In the genomic region with DNA sequence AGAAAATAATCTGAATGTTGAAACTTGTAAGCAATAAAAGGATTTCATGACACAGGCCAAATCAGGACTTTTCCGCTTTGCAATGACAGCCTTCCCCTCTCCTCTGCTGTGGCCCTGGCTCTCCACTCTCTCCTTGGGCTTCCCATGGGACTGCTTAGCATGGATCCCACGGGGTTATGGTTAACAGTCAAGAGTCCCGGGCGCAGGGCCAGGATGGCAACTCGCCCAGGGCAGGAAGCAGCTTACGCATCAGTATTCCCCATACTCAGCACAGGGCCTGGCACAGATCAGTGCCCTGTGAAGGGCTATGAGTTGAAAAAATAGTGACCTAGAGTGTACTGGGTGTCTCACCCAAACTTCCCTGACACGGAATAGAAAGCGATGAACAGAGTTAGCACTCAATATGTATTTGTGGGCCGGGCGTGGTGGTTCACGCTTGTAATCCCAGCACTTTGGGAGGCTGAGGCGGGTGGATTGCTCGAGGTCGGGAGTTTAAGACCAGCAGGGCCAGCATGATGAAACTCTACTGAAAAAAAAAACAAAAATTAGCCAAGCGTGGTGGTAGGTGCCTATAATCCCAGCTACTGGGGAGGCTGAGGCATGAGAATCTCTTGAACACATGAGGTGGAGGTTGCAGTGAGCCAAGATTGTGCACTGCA, we compare ENCODE assay signal across 9 cellular contexts. TPM values are rescaled to one million over a fixed set of nuclear protein-coding genes. Genes with fewer than 3 reads are reported as not detected.
DNase-seq lines count a peak whose midpoint lies in the region; ATAC-seq and TF ChIP-seq lines count a peak whose summit lies in the region.
"Had no signal": no experiment of that assay in that cellular context is flagged by ENCODE, and none has a peak within 500 bp of the region (broad histone marks: within the 10 kb centered on the region; RNA-seq: fewer than 3 reads in every experiment).

No MANE protein-coding gene starts in this region.

- ATAC-seq in HG03469 (IDR thresholded peaks at IDR 0.05; ENCODE audit: unreplicated experiment), result no peak

- H3K36me3 Mint-ChIP-seq in endothelial cell (ENCODE audit: low read depth, unreplicated experiment), result no peaks in the 10 kb centered on the region

- peak; percentile 99 for DNase-seq in Daoy (ENCODE audit: low read depth)
- DNase-seq in NCI-H524 treated with DMSO at 0.1 percent for 48 hours (lab: John Stamatoyannopoulos, UW), result peak; percentile 48
- peak; percentile 100 for DNase-seq in fibroblast of gingiva (ENCODE audit: low read depth)
- peak; percentile 77 for DNase-seq in pulmonary artery endothelial cell (ENCODE audit: low read depth, low spot score)
- no peak for DNase-seq in stimulated activated naive CD4-positive, alpha-beta T cell treated with Interleukin-2 at 50 U/mL for 16 hours (lab: John Stamatoyannopoulos, UW)
- DNase-seq in endothelial cell (ENCODE audit: low spot score), result no peak
- DNase-seq in activated effector memory CD4-positive, alpha-beta T cell treated with anti-CD3 and anti-CD28 coated beads, Interleukin-2, amount 50 U/mL, for 16 hours, result no peak

- H3K27me3 Mint-ChIP-seq in endothelial cell (ENCODE audit: unreplicated experiment), result peaks cover 2% of the 10 kb centered on the region

- no peak for TF ChIP-seq CTCF in endothelial cell (IDR thresholded peaks at IDR 0.05; ENCODE audit: unreplicated experiment)

- H3K9me3 Mint-ChIP-seq in endothelial cell (ENCODE audit: unreplicated experiment), result no peaks in the 10 kb centered on the region
- H3K9me3 Mint-ChIP-seq: stimulated activated naive CD8-positive, alpha-beta T cell treated with anti-CD3 and anti-CD28 coated beads, Interleukin-15, Interleukin-2, amounts not matched to agents 100 ng/mL and 50 ng/mL, for 24 hours had no signal

- no peak overlapping the region for H3K4me3 Mint-ChIP-seq in endothelial cell (ENCODE audit: unreplicated experiment)
- H3K4me3 Mint-ChIP-seq: stimulated activated naive CD8-positive, alpha-beta T cell treated with anti-CD3 and anti-CD28 coated beads, Interleukin-15, Interleukin-2, amounts not matched to agents 100 ng/mL and 50 ng/mL, for 24 hours had no signal

- no peak overlapping the region for H3K27ac Mint-ChIP-seq in endothelial cell (ENCODE audit: unreplicated experiment)
- H3K27ac Mint-ChIP-seq: stimulated activated naive CD8-positive, alpha-beta T cell treated with anti-CD3 and anti-CD28 coated beads, Interleukin-15, Interleukin-2, amounts not matched to agents 100 ng/mL and 50 ng/mL, for 24 hours had no signal

- peaks cover 14% of the 10 kb centered on the region for H3K4me1 Mint-ChIP-seq in endothelial cell (ENCODE audit: unreplicated experiment)

RNA-seq across cellular contexts. Expression of gene GRHL3, which starts 29.1 kb away (rescaled TPM):
- not detected in 2 replicates for total RNA-seq in Daoy (2014; rRNA removed; shearing (Covaris generic))
- total RNA-seq in pulmonary artery endothelial cell (not detected in 2 replicates), endothelial cell (ENCODE audit: unreplicated experiment) (2.1 TPM)

Comparison
In these comparisons a context has a peak if more than half of its experiments do, and no peak if none do; other contexts are left out.
1. DNase-seq: peak in Daoy (single experiment), NCI-H524 treated with DMSO at 0.1 percent for 48 hours (single experiment), fibroblast of gingiva (single experiment) and pulmonary artery endothelial cell (single experiment); none in stimulated activated naive CD4-positive, alpha-beta T cell treated with Interleukin-2 at 50 U/mL for 16 hours (single experiment), endothelial cell (single experiment) and activated effector memory CD4-positive, alpha-beta T cell treated with anti-CD3 and anti-CD28 coated beads, Interleukin-2, amount 50 U/mL, for 16 hours (single experiment).